1 cellular context compared by ENCODE assay signal in the genomic region with DNA sequence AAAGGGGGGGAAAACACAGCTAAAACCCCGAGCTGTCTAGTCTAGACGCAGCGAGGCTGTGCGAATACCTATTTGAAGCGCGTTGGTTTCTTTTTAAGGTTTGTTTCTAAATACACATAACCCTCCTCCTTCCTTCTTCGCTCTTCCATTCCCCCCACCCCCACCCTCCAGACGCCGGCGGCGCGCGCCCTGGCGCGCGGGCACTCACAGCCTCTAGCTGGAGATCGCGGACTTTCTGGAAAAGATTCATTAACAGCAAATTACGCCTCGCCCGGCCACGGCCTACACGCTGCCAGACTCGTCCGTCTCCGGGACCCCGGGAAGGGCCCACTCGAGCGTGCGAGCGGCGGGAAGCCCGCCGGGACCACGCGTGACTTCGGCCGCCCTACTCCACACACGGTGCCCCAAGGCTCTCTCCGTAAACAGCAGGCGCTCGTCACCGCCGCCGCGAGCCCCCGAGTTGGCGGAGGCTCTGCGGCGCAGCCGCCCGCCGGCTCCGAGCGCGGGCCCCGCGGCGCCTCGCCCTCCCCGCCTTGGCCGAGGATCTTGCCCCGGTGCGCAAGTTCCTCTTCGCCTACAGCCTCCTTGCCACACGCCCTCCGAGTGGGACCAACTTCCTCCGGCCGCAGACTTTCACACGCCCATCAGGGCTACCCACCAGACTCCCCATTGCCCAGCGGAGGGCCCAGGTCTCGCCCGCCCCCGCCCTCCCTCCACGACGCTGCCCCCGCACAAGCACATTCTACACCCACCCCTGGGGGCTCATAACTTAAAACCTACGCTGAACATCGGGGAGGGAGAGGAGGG.
TF ChIP-seq lines count a peak whose summit lies in the region.

No MANE protein-coding gene starts in this region.

TF ChIP-seq in WTC11, 78 proteins besides CTCF, POLR2A, EP300 and RAD21 (continued from another document):
- TF ChIP-seq, protein P1, sequence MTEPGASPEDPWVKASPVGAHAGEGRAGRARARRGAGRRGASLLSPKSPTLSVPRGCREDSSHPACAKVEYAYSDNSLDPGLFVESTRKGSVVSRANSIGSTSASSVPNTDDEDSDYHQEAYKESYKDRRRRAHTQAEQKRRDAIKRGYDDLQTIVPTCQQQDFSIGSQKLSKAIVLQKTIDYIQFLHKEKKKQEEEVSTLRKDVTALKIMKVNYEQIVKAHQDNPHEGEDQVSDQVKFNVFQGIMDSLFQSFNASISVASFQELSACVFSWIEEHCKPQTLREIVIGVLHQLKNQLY (CRISPR knock-in tag; IDR thresholded peaks at IDR 0.05) = no peak
- TF ChIP-seq GRHL2 (CRISPR knock-in tag; IDR thresholded peaks at IDR 0.05; ENCODE audit: insufficient replicate concordance, severe bottlenecking) (no peak), ZNF232 (CRISPR knock-in tag; IDR thresholded peaks at IDR 0.05) (no peak), RELA (CRISPR knock-in tag; IDR thresholded peaks at IDR 0.05; ENCODE audit: borderline replicate concordance) (no peak), GTF2I (CRISPR knock-in tag; conservative IDR thresholded peaks at IDR 0.05) (no peak), NR3C1 (CRISPR knock-in tag; conservative IDR thresholded peaks at IDR 0.05; ENCODE audit: low read depth) (no peak)
- TF ChIP-seq, protein P2, sequence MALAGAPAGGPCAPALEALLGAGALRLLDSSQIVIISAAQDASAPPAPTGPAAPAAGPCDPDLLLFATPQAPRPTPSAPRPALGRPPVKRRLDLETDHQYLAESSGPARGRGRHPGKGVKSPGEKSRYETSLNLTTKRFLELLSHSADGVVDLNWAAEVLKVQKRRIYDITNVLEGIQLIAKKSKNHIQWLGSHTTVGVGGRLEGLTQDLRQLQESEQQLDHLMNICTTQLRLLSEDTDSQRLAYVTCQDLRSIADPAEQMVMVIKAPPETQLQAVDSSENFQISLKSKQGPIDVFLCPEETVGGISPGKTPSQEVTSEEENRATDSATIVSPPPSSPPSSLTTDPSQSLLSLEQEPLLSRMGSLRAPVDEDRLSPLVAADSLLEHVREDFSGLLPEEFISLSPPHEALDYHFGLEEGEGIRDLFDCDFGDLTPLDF (CRISPR knock-in tag; IDR thresholded peaks at IDR 0.05) = no peak
- TF ChIP-seq, protein P3, sequence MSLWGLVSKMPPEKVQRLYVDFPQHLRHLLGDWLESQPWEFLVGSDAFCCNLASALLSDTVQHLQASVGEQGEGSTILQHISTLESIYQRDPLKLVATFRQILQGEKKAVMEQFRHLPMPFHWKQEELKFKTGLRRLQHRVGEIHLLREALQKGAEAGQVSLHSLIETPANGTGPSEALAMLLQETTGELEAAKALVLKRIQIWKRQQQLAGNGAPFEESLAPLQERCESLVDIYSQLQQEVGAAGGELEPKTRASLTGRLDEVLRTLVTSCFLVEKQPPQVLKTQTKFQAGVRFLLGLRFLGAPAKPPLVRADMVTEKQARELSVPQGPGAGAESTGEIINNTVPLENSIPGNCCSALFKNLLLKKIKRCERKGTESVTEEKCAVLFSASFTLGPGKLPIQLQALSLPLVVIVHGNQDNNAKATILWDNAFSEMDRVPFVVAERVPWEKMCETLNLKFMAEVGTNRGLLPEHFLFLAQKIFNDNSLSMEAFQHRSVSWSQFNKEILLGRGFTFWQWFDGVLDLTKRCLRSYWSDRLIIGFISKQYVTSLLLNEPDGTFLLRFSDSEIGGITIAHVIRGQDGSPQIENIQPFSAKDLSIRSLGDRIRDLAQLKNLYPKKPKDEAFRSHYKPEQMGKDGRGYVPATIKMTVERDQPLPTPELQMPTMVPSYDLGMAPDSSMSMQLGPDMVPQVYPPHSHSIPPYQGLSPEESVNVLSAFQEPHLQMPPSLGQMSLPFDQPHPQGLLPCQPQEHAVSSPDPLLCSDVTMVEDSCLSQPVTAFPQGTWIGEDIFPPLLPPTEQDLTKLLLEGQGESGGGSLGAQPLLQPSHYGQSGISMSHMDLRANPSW (CRISPR knock-in tag; conservative IDR thresholded peaks at IDR 0.05; ENCODE audit: low read depth) = no peak
- TF ChIP-seq, protein P4, sequence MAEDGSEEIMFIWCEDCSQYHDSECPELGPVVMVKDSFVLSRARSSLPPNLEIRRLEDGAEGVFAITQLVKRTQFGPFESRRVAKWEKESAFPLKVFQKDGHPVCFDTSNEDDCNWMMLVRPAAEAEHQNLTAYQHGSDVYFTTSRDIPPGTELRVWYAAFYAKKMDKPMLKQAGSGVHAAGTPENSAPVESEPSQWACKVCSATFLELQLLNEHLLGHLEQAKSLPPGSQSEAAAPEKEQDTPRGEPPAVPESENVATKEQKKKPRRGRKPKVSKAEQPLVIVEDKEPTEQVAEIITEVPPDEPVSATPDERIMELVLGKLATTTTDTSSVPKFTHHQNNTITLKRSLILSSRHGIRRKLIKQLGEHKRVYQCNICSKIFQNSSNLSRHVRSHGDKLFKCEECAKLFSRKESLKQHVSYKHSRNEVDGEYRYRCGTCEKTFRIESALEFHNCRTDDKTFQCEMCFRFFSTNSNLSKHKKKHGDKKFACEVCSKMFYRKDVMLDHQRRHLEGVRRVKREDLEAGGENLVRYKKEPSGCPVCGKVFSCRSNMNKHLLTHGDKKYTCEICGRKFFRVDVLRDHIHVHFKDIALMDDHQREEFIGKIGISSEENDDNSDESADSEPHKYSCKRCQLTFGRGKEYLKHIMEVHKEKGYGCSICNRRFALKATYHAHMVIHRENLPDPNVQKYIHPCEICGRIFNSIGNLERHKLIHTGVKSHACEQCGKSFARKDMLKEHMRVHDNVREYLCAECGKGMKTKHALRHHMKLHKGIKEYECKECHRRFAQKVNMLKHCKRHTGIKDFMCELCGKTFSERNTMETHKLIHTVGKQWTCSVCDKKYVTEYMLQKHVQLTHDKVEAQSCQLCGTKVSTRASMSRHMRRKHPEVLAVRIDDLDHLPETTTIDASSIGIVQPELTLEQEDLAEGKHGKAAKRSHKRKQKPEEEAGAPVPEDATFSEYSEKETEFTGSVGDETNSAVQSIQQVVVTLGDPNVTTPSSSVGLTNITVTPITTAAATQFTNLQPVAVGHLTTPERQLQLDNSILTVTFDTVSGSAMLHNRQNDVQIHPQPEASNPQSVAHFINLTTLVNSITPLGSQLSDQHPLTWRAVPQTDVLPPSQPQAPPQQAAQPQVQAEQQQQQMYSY (CRISPR knock-in tag; IDR thresholded peaks at IDR 0.05) = no peak
